In the genomic region with DNA sequence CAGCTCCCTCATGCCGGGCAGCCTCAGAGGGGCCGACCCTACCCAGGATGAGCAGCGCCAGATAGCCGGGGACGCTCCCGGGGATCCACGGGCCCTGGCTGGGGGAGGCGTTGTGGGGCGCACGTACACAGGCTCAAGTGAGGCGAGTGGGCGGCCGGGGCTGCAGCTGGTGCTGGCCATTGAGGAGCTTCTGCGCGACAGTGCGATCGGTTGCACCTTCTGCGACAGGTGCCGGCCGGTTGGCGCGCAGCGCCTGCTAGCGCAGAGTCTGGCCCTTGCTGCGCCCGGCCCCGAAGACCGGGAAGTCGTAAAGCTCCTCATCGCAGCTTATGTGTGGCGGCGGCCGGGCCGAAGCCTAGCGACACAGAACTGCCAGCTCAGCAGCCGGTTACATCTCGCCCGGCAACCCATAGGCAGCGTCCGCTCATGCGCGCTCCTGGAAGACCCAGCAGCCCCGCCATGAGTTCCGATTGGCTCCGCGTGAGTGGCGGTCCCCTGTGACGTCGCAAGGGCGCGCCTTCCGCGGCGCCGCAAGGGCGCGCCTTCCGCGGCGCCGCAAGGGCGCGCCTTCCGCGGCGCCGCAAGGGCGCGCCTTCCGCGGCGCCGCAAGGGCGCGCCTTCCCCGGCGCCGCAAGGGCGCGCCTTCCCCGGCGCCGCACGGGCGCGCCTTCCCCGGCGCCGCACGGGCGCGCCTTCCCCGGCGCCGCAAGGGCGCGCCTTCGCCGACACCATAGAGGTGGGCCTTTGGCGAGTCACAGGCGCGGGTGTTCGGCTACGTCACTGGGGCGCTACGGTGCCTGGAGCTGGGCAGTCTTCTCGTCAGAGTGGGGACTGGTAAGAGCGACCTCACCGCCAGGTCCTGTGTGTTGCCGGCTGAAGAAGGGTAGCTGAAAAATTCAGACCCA, we compare ENCODE assay signal across 8 cellular contexts.
A peak's percentile ranks its signal among the peaks of the same experiment; 100 is the strongest.
DNase-seq lines count a peak whose midpoint lies in the region; ATAC-seq and TF ChIP-seq lines count a peak whose summit lies in the region.
"Not testable (repeated sequence)": the region's sequence is repeated elsewhere in the genome, so short reads cannot be mapped to it uniquely, and the experiment has no call there.

No MANE protein-coding gene starts in this region.

- POLR2A ChIA-PET in CD4-positive, alpha-beta memory T cell (lab: Charles Lee; ENCODE audit: partially characterized antibody), result interaction anchor here (0.9 to 2.1 kb wide), 6 partner anchors 36 to 545 kb away, joined by 3 to 16 read pairs (median 4); partner anchors contain the start of genes ZNF248, ZNF25, ZNF33A and ZNF37A

- peak overlapping the region; percentile 87 to 94 (median 91) for H3K4me3 Mint-ChIP-seq in CD4-positive, alpha-beta memory T cell

- not testable (repeated sequence) for H3K36me3 Mint-ChIP-seq in CD4-positive, alpha-beta memory T cell

- H3K9me3 Mint-ChIP-seq in CD4-positive, alpha-beta memory T cell, result not testable (repeated sequence)

- H3K27ac Mint-ChIP-seq in CD4-positive, alpha-beta memory T cell, result peak overlapping the region; percentile 97 to 99 (median 99)

- intact Hi-C loops in CD4-positive, alpha-beta memory T cell (cut with micrococcal nuclease), result loop anchor here (1.0 kb wide), 4 partner anchors 308 to 545 kb away; partner anchors contain the start of genes ZNF248, ZNF25 and ZNF37A
- intact Hi-C loops in lower lobe of right lung (cut with DNase I), result not testable (repeated sequence)

- peak; percentile 90 to 97 (median 97) for DNase-seq in CD4-positive, alpha-beta memory T cell
- peak; percentile 87 for DNase-seq in NCI-H69 (lab: John Stamatoyannopoulos, UW)
- peak; percentile 79 to 91 for DNase-seq in activated CD4-positive, alpha-beta T cell treated with anti-CD3 and anti-CD28 coated beads, Interleukin-2, amount 50 U/mL, for 24 hours (ENCODE audit: low read depth in 1 of 2, low spot score in 1 of 2)
- peak; percentile 33 for DNase-seq in cortex of kidney (lab: John Stamatoyannopoulos, UW)
- DNase-seq in lower lobe of right lung, result peak; percentile 98
- DNase-seq in stimulated activated CD4-positive, alpha-beta T cell treated with anti-CD3 and anti-CD28 coated beads, TNF-alpha, amount 100 ng/mL, for 1 hour (ENCODE audit: low read depth in 3 of 3, low spot score in 1 of 3), result peak; percentile 78 to 85 (median 80)

- H3K27ac ChIP-seq in CD4-positive, alpha-beta memory T cell (ENCODE audit: low read depth, low read length), result peak overlapping the region; percentile 83
- peak overlapping the region; percentile 95 for H3K27ac ChIP-seq in lower lobe of right lung

- H3K4me1 Mint-ChIP-seq in CD4-positive, alpha-beta memory T cell, result peaks cover 3 to 13% (median 8%) of the 10 kb centered on the region in 4 donors

- H3K36me3 ChIP-seq in CD4-positive, alpha-beta memory T cell (ENCODE audit: insufficient read depth, low read length); lower lobe of right lung: not testable (repeated sequence)

- H3K4me1 ChIP-seq in CD4-positive, alpha-beta memory T cell (ENCODE audit: insufficient read depth, low read length); lower lobe of right lung: not testable (repeated sequence)

- TF ChIP-seq CTCF in lower lobe of right lung (IDR thresholded peaks at IDR 0.05), result not testable (repeated sequence)

- CTCF ChIA-PET in CD4-positive, alpha-beta memory T cell (lab: Charles Lee; ENCODE audit: partially characterized antibody), result interaction anchor here (1.0 to 1.5 kb wide), 2 partner anchors 308 to 424 kb away, joined by 3 to 5 read pairs; no protein-coding TSS in a partner anchor

- ATAC-seq in GM19397 (IDR thresholded peaks at IDR 0.05; ENCODE audit: unreplicated experiment) (peak; percentile 99), HG03469 (IDR thresholded peaks at IDR 0.05; ENCODE audit: unreplicated experiment) (peak; percentile 97), lower lobe of right lung (peak; percentile 100)

- not testable (repeated sequence) for H3K27me3 Mint-ChIP-seq in CD4-positive, alpha-beta memory T cell

- peak overlapping the region in 1 of 2 donors; percentile 60 for H3K4me3 ChIP-seq in CD4-positive, alpha-beta memory T cell (ENCODE audit: low read length in 2 of 2)
- H3K4me3 ChIP-seq in lower lobe of right lung, result peak overlapping the region; percentile 65

- H3K9me3 ChIP-seq in CD4-positive, alpha-beta memory T cell (ENCODE audit: control insufficient read depth in 1 of 2, low read length in 2 of 2); lower lobe of right lung: not testable (repeated sequence)

- not testable (repeated sequence) for H3K27me3 ChIP-seq in CD4-positive, alpha-beta memory T cell (ENCODE audit: insufficient read depth, low read length); lower lobe of right lung (ENCODE audit: low read depth)

Comparison
In these comparisons a context has a peak if more than half of its experiments do, and no peak if none do; other contexts are left out.
1. DNase-seq: peak in every context shown above with its lines; median percentile 98 in lower lobe of right lung; 97 in CD4-positive, alpha-beta memory T cell; 87 in NCI-H69; 85 in activated CD4-positive, alpha-beta T cell treated with anti-CD3 and anti-CD28 coated beads, Interleukin-2, amount 50 U/mL, for 24 hours; 80 in stimulated activated CD4-positive, alpha-beta T cell treated with anti-CD3 and anti-CD28 coated beads, TNF-alpha, amount 100 ng/mL, for 1 hour; 33 in cortex of kidney.